In the genomic region with DNA sequence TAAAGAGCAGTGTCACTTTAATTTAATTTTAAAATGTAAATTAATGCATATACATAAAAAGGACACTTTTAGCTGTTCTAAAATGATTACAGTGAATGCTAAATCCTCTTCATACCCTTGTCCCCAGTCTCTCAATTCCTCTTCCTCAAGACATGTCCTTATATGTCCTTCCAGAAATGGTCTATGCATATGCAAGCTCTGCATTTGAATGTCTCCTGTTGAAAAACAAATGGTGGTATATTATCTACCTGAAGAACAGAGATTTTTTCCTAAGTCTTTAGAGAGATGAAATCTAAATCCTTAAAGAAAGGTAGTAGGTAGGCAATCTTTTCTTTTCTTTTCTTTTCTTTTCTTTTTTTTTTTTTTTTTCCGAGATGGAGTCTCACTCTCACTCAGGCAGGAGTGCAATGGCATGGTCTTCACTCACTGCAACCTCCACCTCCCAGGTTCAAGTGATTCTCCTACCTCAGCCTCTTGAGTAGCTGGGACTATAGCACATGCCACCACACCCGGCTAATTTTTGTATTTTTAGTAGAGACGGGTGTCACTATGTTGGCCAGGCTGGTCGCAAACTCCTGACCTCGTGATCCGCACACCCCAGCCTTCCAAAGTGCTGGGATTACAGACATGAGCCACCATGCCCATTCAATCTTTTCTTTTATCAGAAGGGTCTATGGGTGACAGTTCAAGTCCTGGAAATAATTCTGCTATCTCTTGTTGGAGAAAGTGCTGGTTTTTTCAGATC, we compare ENCODE assay signal across 13 cellular contexts.
DNase-seq lines count a peak whose midpoint lies in the region; ATAC-seq and TF ChIP-seq lines count a peak whose summit lies in the region.
"Had no signal": no experiment of that assay in that cellular context is flagged by ENCODE, and none has a peak within 500 bp of the region (broad histone marks: within the 10 kb centered on the region; RNA-seq: fewer than 3 reads in every experiment).

No MANE protein-coding gene starts in this region.

- TF ChIP-seq CTCF in smooth muscle cell (IDR thresholded peaks at IDR 0.05; ENCODE audit: borderline replicate concordance, insufficient read depth, poor library complexity, severe bottlenecking) (no peak), GM10248 (IDR thresholded peaks at IDR 0.05; ENCODE audit: control extremely low read depth, extremely low read depth, low read depth, missing control alignments) (no peak), sigmoid colon (IDR thresholded peaks at IDR 0.05) (no peak)

- POLR2A ChIA-PET in GM10248 (lab: Yijun Ruan, JAX): interaction anchor here (0.7 kb wide), 3 partner anchors 8 to 193 kb away, joined by 3 to 9 read pairs (median 6); partner anchors contain the start of gene HIF1A

- no peak for TF ChIP-seq EP300 in sigmoid colon (IDR thresholded peaks at IDR 0.05)

- H3K27ac ChIP-seq in smooth muscle cell (ENCODE audit: low read depth): peak overlapping the region; percentile 61
- H3K27ac ChIP-seq in sigmoid colon: no peak overlapping the region

- no peak for DNase-seq in T-helper 2 cell treated with Interferon-gamma antibody and Interleukin-4, amounts not matched to agents 5 μg/mL and 100 μg/mL, for 36 hours (ENCODE audit: low spot score)
- DNase-seq in T-helper 2 cell (no peak), smooth muscle cell (lab: John Stamatoyannopoulos, UW; ENCODE audit: unreplicated experiment) (no peak), GM10248 (ENCODE audit: extremely low spot score) (no peak), sigmoid colon (no peak), SK-N-DZ (ENCODE audit: low spot score) (no peak)
- no peak for DNase-seq in central memory CD8-positive, alpha-beta T cell (ENCODE audit: low spot score in 2 of 2)
- DNase-seq: cerebellar nuclear complex, KBM-7, left cardiac atrium, occipital lobe, stomach had no signal

- H3K27me3 ChIP-seq in smooth muscle cell (ENCODE audit: low read depth) (no peaks in the 10 kb centered on the region), sigmoid colon (no peaks in the 10 kb centered on the region)
- H3K27me3 ChIP-seq: stomach had no signal

- peaks cover 6% of the 10 kb centered on the region for H3K9me3 Mint-ChIP-seq in T-helper 2 cell treated with Interferon-gamma antibody and Interleukin-4, amounts not matched to agents 5 μg/mL and 100 μg/mL, for 36 hours
- H3K9me3 Mint-ChIP-seq in IgD-negative memory B cell: peaks cover 0 to 5% (median 0%) of the 10 kb centered on the region in 3 donors
- no peaks in the 10 kb centered on the region for H3K9me3 Mint-ChIP-seq in central memory CD8-positive, alpha-beta T cell

- no peak overlapping the region for H3K27ac Mint-ChIP-seq in T-helper 2 cell treated with Interferon-gamma antibody and Interleukin-4, amounts not matched to agents 5 μg/mL and 100 μg/mL, for 36 hours
- peak overlapping the region; percentile 96 to 97 (median 97) for H3K27ac Mint-ChIP-seq in IgD-negative memory B cell
- peak overlapping the region; percentile 97 for H3K27ac Mint-ChIP-seq in central memory CD8-positive, alpha-beta T cell (ENCODE audit: low read depth)

- no peaks in the 10 kb centered on the region for H3K36me3 ChIP-seq in smooth muscle cell (ENCODE audit: low read depth)
- H3K36me3 ChIP-seq in sigmoid colon: no peaks in the 10 kb centered on the region
- H3K36me3 ChIP-seq: stomach had no signal

- peak overlapping the region; percentile 15 for H3K9ac ChIP-seq in smooth muscle cell (ENCODE audit: low read depth)

- no peaks in the 10 kb centered on the region for H4K20me1 ChIP-seq in smooth muscle cell (ENCODE audit: low read depth)

- no peaks in the 10 kb centered on the region for H3K79me2 ChIP-seq in smooth muscle cell (ENCODE audit: low read depth)

- no peak overlapping the region for H2AFZ ChIP-seq in smooth muscle cell (ENCODE audit: low read depth)

- CTCF ChIA-PET in GM10248 (lab: Yijun Ruan, JAX): interaction anchor here (0.7 to 3.2 kb wide), 8 partner anchors 9 to 335 kb away, joined by 3 to 18 read pairs (median 4); no protein-coding TSS in a partner anchor

- H3K9me3 ChIP-seq in smooth muscle cell (replicated peaks; ENCODE audit: low read depth) (no peaks in the 10 kb centered on the region), sigmoid colon (no peaks in the 10 kb centered on the region)
- H3K9me3 ChIP-seq: stomach had no signal

- intact Hi-C loops in sigmoid colon (cut with DNase I): no loop called here

- H3K4me3 Mint-ChIP-seq in T-helper 2 cell treated with Interferon-gamma antibody and Interleukin-4, amounts not matched to agents 5 μg/mL and 100 μg/mL, for 36 hours: peak overlapping the region; percentile 80
- peak overlapping the region in 3 of 4 donors; percentile 89 to 94 (median 89) for H3K4me3 Mint-ChIP-seq in IgD-negative memory B cell
- peak overlapping the region; percentile 66 for H3K4me3 Mint-ChIP-seq in central memory CD8-positive, alpha-beta T cell

- H3K4me3 ChIP-seq in smooth muscle cell (no peak overlapping the region), sigmoid colon (no peak overlapping the region)
- H3K4me3 ChIP-seq: stomach had no signal

- peaks cover 58% of the 10 kb centered on the region for H3K36me3 Mint-ChIP-seq in T-helper 2 cell treated with Interferon-gamma antibody and Interleukin-4, amounts not matched to agents 5 μg/mL and 100 μg/mL, for 36 hours (ENCODE audit: low read depth)
- H3K36me3 Mint-ChIP-seq in IgD-negative memory B cell: no peaks in the 10 kb centered on the region
- H3K36me3 Mint-ChIP-seq in central memory CD8-positive, alpha-beta T cell (ENCODE audit: insufficient read depth): peaks cover 64% of the 10 kb centered on the region

- ATAC-seq in central memory CD8-positive, alpha-beta T cell (replicated peaks; ENCODE audit: extremely low read depth, poor library complexity, severe bottlenecking): no peak
- ATAC-seq: left cardiac atrium had no signal

- 61% methylated on average over 6 of the region's 6 CpGs for WGBS in smooth muscle cell (ENCODE audit: low lambda C conversion rate)
- 85 to 86% methylated on average over 6 of the region's 6 CpGs for WGBS in sigmoid colon, 2 donors

- peaks cover 9% of the 10 kb centered on the region for H3F3A ChIP-seq in smooth muscle cell (ENCODE audit: low read depth)

- no peaks in the 10 kb centered on the region for H3K27me3 Mint-ChIP-seq in T-helper 2 cell treated with Interferon-gamma antibody and Interleukin-4, amounts not matched to agents 5 μg/mL and 100 μg/mL, for 36 hours (ENCODE audit: low read depth)
- H3K27me3 Mint-ChIP-seq in IgD-negative memory B cell: peaks cover 1% of the 10 kb centered on the region
- no peaks in the 10 kb centered on the region for H3K27me3 Mint-ChIP-seq in central memory CD8-positive, alpha-beta T cell

- no peak for TF ChIP-seq POLR2A in sigmoid colon (IDR thresholded peaks at IDR 0.05)

- H3K4me1 ChIP-seq in smooth muscle cell (ENCODE audit: low read depth) (peaks cover 4% of the 10 kb centered on the region), sigmoid colon (peaks cover 0 to 4% (median 0%) of the 10 kb centered on the region in 4 donors)

- peaks cover 52% of the 10 kb centered on the region for H3K4me1 Mint-ChIP-seq in T-helper 2 cell treated with Interferon-gamma antibody and Interleukin-4, amounts not matched to agents 5 μg/mL and 100 μg/mL, for 36 hours (ENCODE audit: low read depth)
- peaks cover 40 to 56% (median 43%) of the 10 kb centered on the region in 3 donors for H3K4me1 Mint-ChIP-seq in IgD-negative memory B cell
- H3K4me1 Mint-ChIP-seq in central memory CD8-positive, alpha-beta T cell: peaks cover 84% of the 10 kb centered on the region

- no peak overlapping the region for H3K4me2 ChIP-seq in smooth muscle cell
